8 cellular contexts compared by ENCODE assay signal in the genomic region with DNA sequence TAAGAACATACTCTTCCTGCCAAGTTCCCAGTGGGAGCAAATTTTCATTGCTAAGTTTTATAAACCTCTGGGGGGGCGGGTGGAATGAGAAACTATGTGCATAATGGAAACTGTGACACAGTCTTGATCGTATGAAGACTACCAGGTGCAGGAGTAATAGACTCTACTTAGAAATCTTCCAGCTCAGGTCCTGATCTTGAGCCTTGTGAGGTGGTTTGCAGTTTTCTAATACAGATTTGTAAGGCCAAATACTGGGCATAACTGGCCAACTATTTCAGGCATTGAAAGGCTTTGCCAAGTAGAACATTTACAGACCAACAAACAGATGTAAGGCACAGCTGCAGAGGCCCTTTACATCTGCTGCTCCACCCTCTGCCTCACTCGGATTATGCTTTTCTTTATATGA.
A peak's percentile ranks its signal among the peaks of the same experiment; 100 is the strongest.
DNase-seq lines count a peak whose midpoint lies in the region; ATAC-seq and TF ChIP-seq lines count a peak whose summit lies in the region.

No MANE protein-coding gene starts in this region.

- POLR2A ChIA-PET in activated CD8-positive, alpha-beta T cell treated with anti-CD3 and anti-CD28 coated beads for 36 hours (lab: Charles Lee) = no interaction called here
- POLR2A ChIA-PET in WTC11 (lab: Charles Lee) = interaction anchor here (1.2 kb wide), 1 partner anchor 15 kb away, joined by 4 read pairs; no protein-coding TSS in a partner anchor

- H3K4me3 ChIP-seq in choroid plexus epithelial cell (ENCODE audit: low read depth, low read length) (no peak overlapping the region), skeletal muscle cell (ENCODE audit: low read depth, low read length) (no peak overlapping the region)

- H3K36me3 Mint-ChIP-seq in activated CD8-positive, alpha-beta T cell treated with anti-CD3 and anti-CD28 coated beads for 36 hours (ENCODE audit: low read depth) = no peaks in the 10 kb centered on the region
- H3K36me3 Mint-ChIP-seq in WTC11 = peaks cover 12% of the 10 kb centered on the region

- DNase-seq in choroid plexus epithelial cell (ENCODE audit: low read depth) (peak; percentile 92), skeletal muscle cell (ENCODE audit: low read depth) (peak; percentile 50), WTC11 (ENCODE audit: low spot score) (no peak)
- DNase-seq in activated CD8-positive, alpha-beta T cell treated with anti-CD3 and anti-CD28 coated beads for 36 hours = no peak

- peaks cover 6% of the 10 kb centered on the region for H3K27me3 Mint-ChIP-seq in activated CD8-positive, alpha-beta T cell treated with anti-CD3 and anti-CD28 coated beads for 36 hours
- H3K27me3 Mint-ChIP-seq in WTC11 (ENCODE audit: low read depth) = no peaks in the 10 kb centered on the region

- peaks cover 6% of the 10 kb centered on the region for H3K4me1 Mint-ChIP-seq in activated CD8-positive, alpha-beta T cell treated with anti-CD3 and anti-CD28 coated beads for 36 hours (ENCODE audit: low read depth)
- peaks cover 26% of the 10 kb centered on the region for H3K4me1 Mint-ChIP-seq in WTC11

- no peak overlapping the region for H3K27ac Mint-ChIP-seq in activated CD8-positive, alpha-beta T cell treated with anti-CD3 and anti-CD28 coated beads for 36 hours
- H3K27ac Mint-ChIP-seq in WTC11 = no peak overlapping the region

- no peak overlapping the region for H3K4me3 Mint-ChIP-seq in activated CD8-positive, alpha-beta T cell treated with anti-CD3 and anti-CD28 coated beads for 36 hours
- no peak overlapping the region for H3K4me3 Mint-ChIP-seq in WTC11

- intact Hi-C loops in activated CD8-positive, alpha-beta T cell treated with anti-CD3 and anti-CD28 coated beads for 36 hours (cut with micrococcal nuclease) = no loop called here

- H3K9me3 Mint-ChIP-seq in activated CD8-positive, alpha-beta T cell treated with anti-CD3 and anti-CD28 coated beads for 36 hours = peaks cover 2% of the 10 kb centered on the region
- H3K9me3 Mint-ChIP-seq in WTC11 = no peaks in the 10 kb centered on the region

- CTCF ChIA-PET in activated CD8-positive, alpha-beta T cell treated with anti-CD3 and anti-CD28 coated beads for 36 hours (lab: Charles Lee) = no interaction called here
- CTCF ChIA-PET in WTC11 (lab: Charles Lee) = no interaction called here

- peak; percentile 53 for ATAC-seq in GM19023 (IDR thresholded peaks at IDR 0.05; ENCODE audit: unreplicated experiment)
- ATAC-seq in HG02973 (IDR thresholded peaks at IDR 0.05; ENCODE audit: unreplicated experiment) = peak; percentile 36
- no peak for ATAC-seq in activated CD8-positive, alpha-beta T cell treated with anti-CD3 and anti-CD28 coated beads for 36 hours
- no peak for ATAC-seq in GM21723 (IDR thresholded peaks at IDR 0.05; ENCODE audit: unreplicated experiment)
- ATAC-seq in WTC11 = no peak
- ATAC-seq in HG03025 (IDR thresholded peaks at IDR 0.05; ENCODE audit: low FRiP score, unreplicated experiment) = no peak

- no peak for TF ChIP-seq CTCF in choroid plexus epithelial cell (conservative IDR thresholded peaks at IDR 0.05; ENCODE audit: low read depth, low read length)
- no peak for TF ChIP-seq CTCF in activated CD8-positive, alpha-beta T cell treated with anti-CD3 and anti-CD28 coated beads for 36 hours (IDR thresholded peaks at IDR 0.05)
- no peak for TF ChIP-seq CTCF in WTC11 (IDR thresholded peaks at IDR 0.05)

TF ChIP-seq in WTC11, 78 proteins besides CTCF, POLR2A, EP300 and RAD21:
- no peak for TF ChIP-seq CREM (CRISPR knock-in tag; IDR thresholded peaks at IDR 0.05)
- no peak for TF ChIP-seq NFATC4 (CRISPR knock-in tag; IDR thresholded peaks at IDR 0.05)
- no peak for TF ChIP-seq GTF2I (CRISPR knock-in tag; conservative IDR thresholded peaks at IDR 0.05)
- TF ChIP-seq ZNF317 (CRISPR knock-in tag; IDR thresholded peaks at IDR 0.05; ENCODE audit: borderline replicate concordance, low read depth) = no peak
- no peak for TF ChIP-seq JUN (CRISPR knock-in tag; IDR thresholded peaks at IDR 0.05)
- TF ChIP-seq PREB (CRISPR knock-in tag; IDR thresholded peaks at IDR 0.05; ENCODE audit: borderline replicate concordance) = no peak
- no peak for TF ChIP-seq SP1 (CRISPR knock-in tag; conservative IDR thresholded peaks at IDR 0.05)
- no peak for TF ChIP-seq TP53 (CRISPR knock-in tag; IDR thresholded peaks at IDR 0.05)

Comparison
In these comparisons a context has a peak if more than half of its experiments do, and no peak if none do; other contexts are left out.
1. ATAC-seq: peak in GM19023 (single experiment) and HG02973 (single experiment); none in activated CD8-positive, alpha-beta T cell treated with anti-CD3 and anti-CD28 coated beads for 36 hours (single experiment), GM21723 (single experiment), WTC11 (single experiment) and HG03025 (single experiment).
2. DNase-seq: peak in choroid plexus epithelial cell (single experiment) and skeletal muscle cell (single experiment); none in activated CD8-positive, alpha-beta T cell treated with anti-CD3 and anti-CD28 coated beads for 36 hours (single experiment) and WTC11 (single experiment).